In the genomic region with DNA sequence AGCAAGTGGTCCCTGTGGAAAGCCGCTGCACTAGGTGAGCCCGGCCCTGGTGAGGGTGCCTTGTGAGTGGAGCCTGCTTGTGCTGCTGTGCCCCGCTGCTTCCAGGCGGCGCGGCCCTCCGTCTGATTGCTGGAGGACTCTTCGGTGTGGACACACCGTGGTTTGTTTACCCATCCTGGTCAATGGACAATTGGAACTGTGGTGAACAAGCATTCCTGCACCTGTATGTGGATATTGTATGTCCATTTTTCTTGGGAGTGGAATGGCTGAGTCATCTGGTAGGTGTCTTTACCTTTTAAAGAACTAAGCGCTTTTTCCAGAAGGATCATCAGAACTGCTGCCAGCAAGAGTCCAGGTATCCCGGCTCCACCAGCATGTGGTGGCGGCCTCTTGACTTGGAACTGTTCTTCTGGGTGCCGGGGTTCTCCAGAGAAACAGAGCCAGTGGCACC, we compare ENCODE assay signal across 18 cellular contexts. TPM values are rescaled to one million over a fixed set of nuclear protein-coding genes. Genes with fewer than 3 reads are reported as not detected.
A peak's percentile ranks its signal among the peaks of the same experiment; 100 is the strongest.
DNase-seq lines count a peak whose midpoint lies in the region; ATAC-seq and TF ChIP-seq lines count a peak whose summit lies in the region.
"Had no signal": no experiment of that assay in that cellular context is flagged by ENCODE, and none has a peak within 500 bp of the region (broad histone marks: within the 10 kb centered on the region; RNA-seq: fewer than 3 reads in every experiment).

No MANE protein-coding gene starts in this region.

- H3K4me2 ChIP-seq in BLaER1 treated with 17β-estradiol and CSF1 and Interleukin-3, amounts not matched to agents 10 nM and 100 nM, result peak overlapping the region; percentile 45 to 77 (median 64)
- no peak overlapping the region for H3K4me2 ChIP-seq in hepatocyte
- H3K4me2 ChIP-seq: SK-N-SH had no signal

- CTCF ChIA-PET in WTC11 (lab: Charles Lee), result no interaction called here

- H3K9ac ChIP-seq in BLaER1 treated with 17β-estradiol and CSF1 and Interleukin-3, amounts not matched to agents 10 nM and 100 nM, result peak overlapping the region in 7 of 11 experiments; percentile 6 to 48 (median 24); a peak in 7 of 22 replicates
- H3K9ac ChIP-seq: SK-N-SH had no signal

- H3K79me2 ChIP-seq in hepatocyte, result peaks cover 93% of the 10 kb centered on the region

- 88% methylated on average over 13 of the region's 13 CpGs for WGBS in hepatocyte (ENCODE audit: low lambda C conversion rate, missing lambda C conversion rate)

- ATAC-seq in WTC11 (no peak), HG03354 (IDR thresholded peaks at IDR 0.05; ENCODE audit: poor library complexity, severe bottlenecking, unreplicated experiment) (no peak)
- ATAC-seq in activated CD4-positive, CD25-positive, alpha-beta regulatory T cell treated with anti-CD3 and anti-CD28 coated beads, Interleukin-2, amount 50 U/mL, for 24 hours, result no peak

- H3K9me2 ChIP-seq in hepatocyte (replicated peaks; ENCODE audit: insufficient read depth), result no peaks in the 10 kb centered on the region
- H3K9me2 ChIP-seq: SK-N-SH had no signal

- H3K4me3 Mint-ChIP-seq in WTC11 (no peak overlapping the region), endothelial cell (ENCODE audit: unreplicated experiment) (no peak overlapping the region)
- H3K4me3 Mint-ChIP-seq: B cell, naive B cell had no signal

- H3K4me3 ChIP-seq in BLaER1 treated with 17β-estradiol and CSF1 and Interleukin-3, amounts not matched to agents 10 nM and 100 nM, result no peak overlapping the region
- H3K4me3 ChIP-seq in hepatocyte, result no peak overlapping the region
- H3K4me3 ChIP-seq: adrenal gland, prostate gland, testis had no signal

- no peaks in the 10 kb centered on the region for H3K27me3 ChIP-seq in BLaER1 treated with 17β-estradiol and CSF1 and Interleukin-3, amounts not matched to agents 10 nM and 100 nM
- no peaks in the 10 kb centered on the region for H3K27me3 ChIP-seq in hepatocyte
- H3K27me3 ChIP-seq: adrenal gland, testis had no signal

- H2AFZ ChIP-seq in hepatocyte, result no peak overlapping the region

- H3K9me3 Mint-ChIP-seq in WTC11, result no peaks in the 10 kb centered on the region
- H3K9me3 Mint-ChIP-seq in endothelial cell (ENCODE audit: unreplicated experiment), result no peaks in the 10 kb centered on the region
- H3K9me3 Mint-ChIP-seq: naive B cell had no signal

- POLR2A ChIA-PET in WTC11 (lab: Charles Lee), result no interaction called here

- peak; percentile 75 for DNase-seq in DMS53 treated with DMSO at 0.1 percent for 48 hours (lab: John Stamatoyannopoulos, UW; ENCODE audit: unreplicated experiment)
- DNase-seq in WTC11 (ENCODE audit: low spot score), result no peak
- DNase-seq in hepatocyte (ENCODE audit: low spot score), result no peak
- DNase-seq in AG08396 (ENCODE audit: low spot score), result no peak
- DNase-seq in endothelial cell (ENCODE audit: low spot score), result no peak
- DNase-seq: activated CD8-positive, alpha-beta memory T cell treated with anti-CD3 and anti-CD28 coated beads, Interleukin-2, amount 50 U/mL, for 48 hours; adrenal gland; EL; erythroblast; naive B cell; NCI-H2171 treated with DMSO at 0.1 percent for 48 hours; SK-N-SH; testis had no signal

- peaks cover 40 to 92% (median 71%) of the 10 kb centered on the region in 11 experiments for H4K20me1 ChIP-seq in BLaER1 treated with 17β-estradiol and CSF1 and Interleukin-3, amounts not matched to agents 10 nM and 100 nM
- peaks cover 30% of the 10 kb centered on the region for H4K20me1 ChIP-seq in hepatocyte (ENCODE audit: insufficient read depth, poor library complexity, severe bottlenecking)

- H3K27ac ChIP-seq in BLaER1 treated with 17β-estradiol and CSF1 and Interleukin-3, amounts not matched to agents 10 nM and 100 nM, result peak overlapping the region in 6 of 11 experiments; percentile 2 to 29 (median 24); a peak in 7 of 22 replicates
- H3K27ac ChIP-seq in hepatocyte, result peak overlapping the region; percentile 73
- H3K27ac ChIP-seq: prostate gland, testis had no signal

- peaks cover 11% of the 10 kb centered on the region for H3K36me3 Mint-ChIP-seq in WTC11
- peaks cover 8% of the 10 kb centered on the region for H3K36me3 Mint-ChIP-seq in endothelial cell (ENCODE audit: low read depth, unreplicated experiment)

- H3K9me3 ChIP-seq in BLaER1 treated with 17β-estradiol and CSF1 and Interleukin-3, amounts not matched to agents 10 nM and 100 nM (replicated peaks in 1 of 11), result peaks cover 0 to 26% (median 0%) of the 10 kb centered on the region in 11 experiments; a peak in 6 of 22 replicates
- H3K9me3 ChIP-seq in hepatocyte (ENCODE audit: low read depth), result no peaks in the 10 kb centered on the region
- H3K9me3 ChIP-seq: adrenal gland, prostate gland, SK-N-SH, testis had no signal

- no peak for TF ChIP-seq CTCF in WTC11 (IDR thresholded peaks at IDR 0.05)
- TF ChIP-seq CTCF in hepatocyte (IDR thresholded peaks at IDR 0.05; ENCODE audit: poor library complexity), result no peak
- TF ChIP-seq CTCF in endothelial cell (IDR thresholded peaks at IDR 0.05; ENCODE audit: unreplicated experiment), result no peak

- peak overlapping the region; percentile 71; the same call in 1 of the 2 replicates for H3K27ac Mint-ChIP-seq in WTC11
- no peak overlapping the region for H3K27ac Mint-ChIP-seq in endothelial cell (ENCODE audit: unreplicated experiment)
- H3K27ac Mint-ChIP-seq: B cell, naive B cell had no signal

- H3K4me1 Mint-ChIP-seq in WTC11 (peaks cover 30% of the 10 kb centered on the region), endothelial cell (ENCODE audit: unreplicated experiment) (peaks cover 15% of the 10 kb centered on the region)

- peaks cover 62 to 97% (median 80%) of the 10 kb centered on the region in 10 experiments for H3K4me1 ChIP-seq in BLaER1 treated with 17β-estradiol and CSF1 and Interleukin-3, amounts not matched to agents 10 nM and 100 nM
- H3K4me1 ChIP-seq in hepatocyte (ENCODE audit: insufficient read depth), result peaks cover 7% of the 10 kb centered on the region

- peaks cover 17 to 56% (median 42%) of the 10 kb centered on the region in 11 experiments; a peak in 21 of 22 replicates for H3K36me3 ChIP-seq in BLaER1 treated with 17β-estradiol and CSF1 and Interleukin-3, amounts not matched to agents 10 nM and 100 nM
- no peaks in the 10 kb centered on the region for H3K36me3 ChIP-seq in hepatocyte (replicated peaks; ENCODE audit: insufficient read depth, low read depth)
- H3K36me3 ChIP-seq: prostate gland had no signal

- H3K27me3 Mint-ChIP-seq in WTC11 (ENCODE audit: low read depth) (no peaks in the 10 kb centered on the region), endothelial cell (ENCODE audit: unreplicated experiment) (peaks cover 2% of the 10 kb centered on the region)
- H3K27me3 Mint-ChIP-seq: B cell, naive B cell had no signal

TF ChIP-seq in WTC11, 78 proteins besides CTCF, POLR2A, EP300 and RAD21 (continues in another document):
- TF ChIP-seq, protein P1, sequence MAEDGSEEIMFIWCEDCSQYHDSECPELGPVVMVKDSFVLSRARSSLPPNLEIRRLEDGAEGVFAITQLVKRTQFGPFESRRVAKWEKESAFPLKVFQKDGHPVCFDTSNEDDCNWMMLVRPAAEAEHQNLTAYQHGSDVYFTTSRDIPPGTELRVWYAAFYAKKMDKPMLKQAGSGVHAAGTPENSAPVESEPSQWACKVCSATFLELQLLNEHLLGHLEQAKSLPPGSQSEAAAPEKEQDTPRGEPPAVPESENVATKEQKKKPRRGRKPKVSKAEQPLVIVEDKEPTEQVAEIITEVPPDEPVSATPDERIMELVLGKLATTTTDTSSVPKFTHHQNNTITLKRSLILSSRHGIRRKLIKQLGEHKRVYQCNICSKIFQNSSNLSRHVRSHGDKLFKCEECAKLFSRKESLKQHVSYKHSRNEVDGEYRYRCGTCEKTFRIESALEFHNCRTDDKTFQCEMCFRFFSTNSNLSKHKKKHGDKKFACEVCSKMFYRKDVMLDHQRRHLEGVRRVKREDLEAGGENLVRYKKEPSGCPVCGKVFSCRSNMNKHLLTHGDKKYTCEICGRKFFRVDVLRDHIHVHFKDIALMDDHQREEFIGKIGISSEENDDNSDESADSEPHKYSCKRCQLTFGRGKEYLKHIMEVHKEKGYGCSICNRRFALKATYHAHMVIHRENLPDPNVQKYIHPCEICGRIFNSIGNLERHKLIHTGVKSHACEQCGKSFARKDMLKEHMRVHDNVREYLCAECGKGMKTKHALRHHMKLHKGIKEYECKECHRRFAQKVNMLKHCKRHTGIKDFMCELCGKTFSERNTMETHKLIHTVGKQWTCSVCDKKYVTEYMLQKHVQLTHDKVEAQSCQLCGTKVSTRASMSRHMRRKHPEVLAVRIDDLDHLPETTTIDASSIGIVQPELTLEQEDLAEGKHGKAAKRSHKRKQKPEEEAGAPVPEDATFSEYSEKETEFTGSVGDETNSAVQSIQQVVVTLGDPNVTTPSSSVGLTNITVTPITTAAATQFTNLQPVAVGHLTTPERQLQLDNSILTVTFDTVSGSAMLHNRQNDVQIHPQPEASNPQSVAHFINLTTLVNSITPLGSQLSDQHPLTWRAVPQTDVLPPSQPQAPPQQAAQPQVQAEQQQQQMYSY (CRISPR knock-in tag; IDR thresholded peaks at IDR 0.05), result no peak
- TF ChIP-seq, protein P2, sequence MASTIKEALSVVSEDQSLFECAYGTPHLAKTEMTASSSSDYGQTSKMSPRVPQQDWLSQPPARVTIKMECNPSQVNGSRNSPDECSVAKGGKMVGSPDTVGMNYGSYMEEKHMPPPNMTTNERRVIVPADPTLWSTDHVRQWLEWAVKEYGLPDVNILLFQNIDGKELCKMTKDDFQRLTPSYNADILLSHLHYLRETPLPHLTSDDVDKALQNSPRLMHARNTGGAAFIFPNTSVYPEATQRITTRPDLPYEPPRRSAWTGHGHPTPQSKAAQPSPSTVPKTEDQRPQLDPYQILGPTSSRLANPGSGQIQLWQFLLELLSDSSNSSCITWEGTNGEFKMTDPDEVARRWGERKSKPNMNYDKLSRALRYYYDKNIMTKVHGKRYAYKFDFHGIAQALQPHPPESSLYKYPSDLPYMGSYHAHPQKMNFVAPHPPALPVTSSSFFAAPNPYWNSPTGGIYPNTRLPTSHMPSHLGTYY (CRISPR knock-in tag; IDR thresholded peaks at IDR 0.05), result no peak
- TF ChIP-seq TP53 (CRISPR knock-in tag; IDR thresholded peaks at IDR 0.05), result no peak
- no peak for TF ChIP-seq GABPB1 (CRISPR knock-in tag; IDR thresholded peaks at IDR 0.05)
- no peak for TF ChIP-seq ZNF423 (CRISPR knock-in tag; IDR thresholded peaks at IDR 0.05)
- no peak for TF ChIP-seq CBFB (CRISPR knock-in tag; IDR thresholded peaks at IDR 0.05; ENCODE audit: low read depth)
- TF ChIP-seq SMAD4 (CRISPR knock-in tag; IDR thresholded peaks at IDR 0.05), result no peak

RNA-seq across cellular contexts. Expression of a gene that starts 15.6 kb away (rescaled TPM):
- 66.9 to 86.9 TPM (median 79.8 TPM) in 3 replicates for total RNA-seq in WTC11 (2021)
- total RNA-seq in hepatocyte, result 63.8 and 66.6 TPM in 2 replicates
- 69.6 and 73.2 TPM in 2 replicates for polyA plus RNA-seq in hepatocyte
- total RNA-seq in endothelial cell (ENCODE audit: unreplicated experiment), result 68.2 TPM

RNA-seq across cellular contexts. Expression of a gene that starts 41.7 kb away (rescaled TPM):
- 36.9 to 41.5 TPM (median 40.4 TPM) in 3 replicates for total RNA-seq in WTC11 (2021)
- total RNA-seq in hepatocyte, result 5.3 and 11.0 TPM in 2 replicates
- 10.6 and 12.3 TPM in 2 replicates for polyA plus RNA-seq in hepatocyte
- 22.1 TPM for total RNA-seq in endothelial cell (ENCODE audit: unreplicated experiment)

RNA-seq across cellular contexts. Expression of a gene that starts 56.4 kb away (rescaled TPM):
- 143 to 167 TPM (median 159 TPM) in 3 replicates for total RNA-seq in WTC11 (2021)
- total RNA-seq in hepatocyte, result 129 and 169 TPM in 2 replicates
- 147 and 179 TPM in 2 replicates for polyA plus RNA-seq in hepatocyte
- 165 TPM for total RNA-seq in endothelial cell (ENCODE audit: unreplicated experiment)
